9 cellular contexts compared by ENCODE assay signal in the genomic region with DNA sequence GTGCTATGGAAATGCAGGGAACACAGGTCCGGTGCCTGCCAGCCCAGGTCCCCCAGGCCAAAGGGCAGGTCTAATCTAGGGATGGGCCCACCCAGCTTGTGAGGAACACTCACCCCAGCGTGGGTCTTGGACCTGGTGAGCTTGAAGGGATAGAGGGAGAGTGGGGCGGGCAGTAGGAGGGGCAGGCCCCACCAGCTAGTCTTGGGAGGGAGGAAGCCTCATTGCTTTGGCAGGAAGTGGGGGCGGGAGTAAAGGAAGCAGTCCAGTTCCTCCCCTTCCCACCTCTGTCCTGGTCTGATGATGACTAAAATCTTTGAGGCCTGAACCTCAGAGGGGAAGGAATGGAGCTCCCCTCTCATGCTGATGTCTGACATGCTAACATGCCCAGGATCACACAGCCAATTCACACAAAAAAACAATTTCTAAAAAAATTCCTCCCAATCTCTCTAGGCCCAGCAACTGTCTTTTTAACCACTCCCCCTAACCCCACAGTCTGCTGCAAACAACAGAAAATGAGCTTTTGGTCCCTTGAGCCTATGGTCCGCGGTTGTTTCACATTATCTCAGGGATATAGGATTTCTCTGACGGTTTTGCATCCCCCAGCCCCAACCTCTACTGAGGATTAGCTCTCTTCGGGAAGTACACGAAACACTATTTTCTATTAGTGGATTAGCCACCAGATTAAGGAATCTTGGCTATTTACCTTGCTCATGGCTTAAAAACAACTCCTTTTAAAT. TPM values are rescaled to one million over a fixed set of nuclear protein-coding genes. Genes with fewer than 3 reads are reported as not detected.
DNase-seq lines count a peak whose midpoint lies in the region; TF ChIP-seq lines count a peak whose summit lies in the region.
"Had no signal": no experiment of that assay in that cellular context is flagged by ENCODE, and none has a peak within 500 bp of the region (broad histone marks: within the 10 kb centered on the region; RNA-seq: fewer than 3 reads in every experiment).

No MANE protein-coding gene starts in this region.

- 85 to 86% methylated on average over 9 of the region's 9 CpGs for WGBS in thyroid gland, 2 donors
- WGBS in SK-N-SH (ENCODE audit: low lambda C conversion rate) = 95% methylated on average over 9 of the region's 9 CpGs

- CTCF ChIA-PET in SK-N-SH (lab: Yijun Ruan, JAX) = interaction anchor here (0.9 to 3.1 kb wide), 5 partner anchors 31 to 85 kb away, joined by 3 to 21 read pairs (median 4); no protein-coding TSS in a partner anchor

- no peaks in the 10 kb centered on the region for H4K20me1 ChIP-seq in SK-N-SH (ENCODE audit: insufficient read depth)

- intact Hi-C loops in thyroid gland (cut with DNase I) = no loop called here

- peak overlapping the region; percentile 8 for H3K27ac Mint-ChIP-seq in activated T-cell treated with anti-CD3 and anti-CD28 coated beads, Interleukin-2, amount 50 U/mL, for 24 hours
- H3K27ac Mint-ChIP-seq in glutamatergic neuron (ENCODE audit: unreplicated experiment) = peak overlapping the region; percentile 65
- H3K27ac Mint-ChIP-seq: activated naive CD4-positive, alpha-beta T cell treated with anti-CD3 and anti-CD28 coated beads, Interleukin-2, amount 50 U/mL, for 24 hours had no signal

- no peak overlapping the region for H3K4me3 ChIP-seq in thyroid gland (replicated peaks in 1 of 3)
- no peak overlapping the region for H3K4me3 ChIP-seq in SK-N-SH (ENCODE audit: low read depth in 2 of 2, low read length in 1 of 2)

- no peaks in the 10 kb centered on the region for H3K36me3 ChIP-seq in thyroid gland
- no peaks in the 10 kb centered on the region for H3K36me3 ChIP-seq in SK-N-SH (replicated peaks in 1 of 2; ENCODE audit: control insufficient read depth in 1 of 2, insufficient read depth in 2 of 2, low read length in 1 of 2)

- no peak for TF ChIP-seq RAD21 in SK-N-SH (IDR thresholded peaks at IDR 0.05; ENCODE audit: low read length)

- no peak for TF ChIP-seq CTCF in glutamatergic neuron (IDR thresholded peaks at IDR 0.05; ENCODE audit: partially characterized antibody, unreplicated experiment)
- no peak for TF ChIP-seq CTCF in thyroid gland (IDR thresholded peaks at IDR 0.05)
- no peak for TF ChIP-seq CTCF in SK-N-SH (IDR thresholded peaks at IDR 0.05)

- no peak for TF ChIP-seq EP300 in SK-N-SH (IDR thresholded peaks at IDR 0.05; ENCODE audit: borderline replicate concordance in 1 of 2, low read depth in 1 of 2, low read length in 1 of 2)

- peaks cover 12% of the 10 kb centered on the region for H3F3A ChIP-seq in SK-N-SH (replicated peaks; ENCODE audit: insufficient read depth)

- H3K27me3 ChIP-seq in thyroid gland = no peaks in the 10 kb centered on the region
- no peaks in the 10 kb centered on the region for H3K27me3 ChIP-seq in SK-N-SH (ENCODE audit: insufficient read depth)

- H3K27me3 Mint-ChIP-seq in activated T-cell treated with anti-CD3 and anti-CD28 coated beads, Interleukin-2, amount 50 U/mL, for 24 hours = no peaks in the 10 kb centered on the region
- H3K27me3 Mint-ChIP-seq in glutamatergic neuron (ENCODE audit: unreplicated experiment) = peaks cover 2% of the 10 kb centered on the region
- H3K27me3 Mint-ChIP-seq: activated naive CD4-positive, alpha-beta T cell treated with anti-CD3 and anti-CD28 coated beads, Interleukin-2, amount 50 U/mL, for 24 hours had no signal

- DNase-seq in activated T-cell treated with anti-CD3 and anti-CD28 coated beads, Interleukin-2, amount 50 U/mL, for 24 hours = no peak
- no peak for DNase-seq in activated T-cell treated with anti-CD3 and anti-CD28 coated beads, Interleukin-2, amount 50 U/mL, for 1 hour
- DNase-seq in SKM-1 treated with dmso at 0.1 percent for 144 hours (lab: John Stamatoyannopoulos, UW; ENCODE audit: unreplicated experiment) = peak; percentile 63
- DNase-seq in glutamatergic neuron = no peak
- DNase-seq in thyroid gland = no peak
- DNase-seq in COLO668 (lab: John Stamatoyannopoulos, UW; ENCODE audit: unreplicated experiment) = no peak
- DNase-seq in stimulated activated CD4-positive, alpha-beta T cell treated with anti-CD3 and anti-CD28 coated beads, Interleukin-15, amount 100 ng/mL, for 24 hours = no peak
- no peak for DNase-seq in SK-N-SH

- H3K36me3 Mint-ChIP-seq in activated T-cell treated with anti-CD3 and anti-CD28 coated beads, Interleukin-2, amount 50 U/mL, for 24 hours (ENCODE audit: low read depth) = no peaks in the 10 kb centered on the region
- no peaks in the 10 kb centered on the region for H3K36me3 Mint-ChIP-seq in glutamatergic neuron (ENCODE audit: unreplicated experiment)
- H3K36me3 Mint-ChIP-seq: activated naive CD4-positive, alpha-beta T cell treated with anti-CD3 and anti-CD28 coated beads, Interleukin-2, amount 50 U/mL, for 24 hours had no signal

- peak overlapping the region in 2 of 3 donors; percentile 7 to 11 for H3K27ac ChIP-seq in thyroid gland
- no peak overlapping the region; a peak in 1 of 4 replicates for H3K27ac ChIP-seq in SK-N-SH (ENCODE audit: low read depth in 2 of 2, low read length in 1 of 2)

- no peaks in the 10 kb centered on the region for H3K9me3 ChIP-seq in thyroid gland
- H3K9me3 ChIP-seq in SK-N-SH = no peaks in the 10 kb centered on the region

- H3K4me1 ChIP-seq in thyroid gland (peaks cover 23 to 54% of the 10 kb centered on the region in 2 donors), SK-N-SH (ENCODE audit: control insufficient read depth in 1 of 2, insufficient read depth in 2 of 2, low read depth in 1 of 2, low read length in 1 of 2) (peaks cover 20 to 44% of the 10 kb centered on the region in 2 experiments)

- H2AFZ ChIP-seq in SK-N-SH (ENCODE audit: low read depth) = no peak overlapping the region

- no peak overlapping the region for H3K4me3 Mint-ChIP-seq in activated T-cell treated with anti-CD3 and anti-CD28 coated beads, Interleukin-2, amount 50 U/mL, for 24 hours
- H3K4me3 Mint-ChIP-seq in glutamatergic neuron (ENCODE audit: unreplicated experiment) = peak overlapping the region; percentile 6
- H3K4me3 Mint-ChIP-seq: activated naive CD4-positive, alpha-beta T cell treated with anti-CD3 and anti-CD28 coated beads, Interleukin-2, amount 50 U/mL, for 24 hours had no signal

- no peaks in the 10 kb centered on the region for H3K9me2 ChIP-seq in SK-N-SH

- H3K79me2 ChIP-seq in SK-N-SH (ENCODE audit: insufficient read depth) = no peaks in the 10 kb centered on the region; the same call in 1 of the 2 replicates

- TF ChIP-seq POLR2A in thyroid gland (IDR thresholded peaks at IDR 0.05) = no peak

- H3K9ac ChIP-seq in SK-N-SH = no peak overlapping the region

- POLR2A ChIA-PET in SK-N-SH (lab: Yijun Ruan, JAX) = interaction anchor here (0.6 kb wide), 1 partner anchor 33 kb away, joined by 3 read pairs; no protein-coding TSS in a partner anchor

- H3K4me1 Mint-ChIP-seq in activated T-cell treated with anti-CD3 and anti-CD28 coated beads, Interleukin-2, amount 50 U/mL, for 24 hours (ENCODE audit: low read depth) = peaks cover 25% of the 10 kb centered on the region
- peaks cover 31% of the 10 kb centered on the region for H3K4me1 Mint-ChIP-seq in glutamatergic neuron (ENCODE audit: low read depth, unreplicated experiment)

- H3K4me2 ChIP-seq in SK-N-SH = no peak overlapping the region

- no peaks in the 10 kb centered on the region for H3K9me3 Mint-ChIP-seq in activated T-cell treated with anti-CD3 and anti-CD28 coated beads, Interleukin-2, amount 50 U/mL, for 24 hours
- peaks cover 11% of the 10 kb centered on the region for H3K9me3 Mint-ChIP-seq in glutamatergic neuron (ENCODE audit: unreplicated experiment)
- H3K9me3 Mint-ChIP-seq: activated naive CD4-positive, alpha-beta T cell treated with anti-CD3 and anti-CD28 coated beads, Interleukin-2, amount 50 U/mL, for 24 hours had no signal

TF ChIP-seq in SK-N-SH, 30 proteins besides CTCF, POLR2A, EP300 and RAD21:
- TF ChIP-seq RXRA (IDR thresholded peaks at IDR 0.05; ENCODE audit: borderline replicate concordance, low read depth) (no peak), TCF12 (IDR thresholded peaks at IDR 0.05) (no peak)
- TF ChIP-seq, protein P1, sequence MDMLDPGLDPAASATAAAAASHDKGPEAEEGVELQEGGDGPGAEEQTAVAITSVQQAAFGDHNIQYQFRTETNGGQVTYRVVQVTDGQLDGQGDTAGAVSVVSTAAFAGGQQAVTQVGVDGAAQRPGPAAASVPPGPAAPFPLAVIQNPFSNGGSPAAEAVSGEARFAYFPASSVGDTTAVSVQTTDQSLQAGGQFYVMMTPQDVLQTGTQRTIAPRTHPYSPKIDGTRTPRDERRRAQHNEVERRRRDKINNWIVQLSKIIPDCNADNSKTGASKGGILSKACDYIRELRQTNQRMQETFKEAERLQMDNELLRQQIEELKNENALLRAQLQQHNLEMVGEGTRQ (IDR thresholded peaks at IDR 0.05; ENCODE audit: borderline replicate concordance, low read depth, low read length) = no peak
TF ChIP-seq in SK-N-SH: peak in this region for 0.

RNA-seq across cellular contexts. Expression of a gene that starts 30.7 kb away (rescaled TPM):
- total RNA-seq in glutamatergic neuron (ENCODE audit: unreplicated experiment) = 9.5 TPM
- 10 to 100 TPM in 3 of 4 donors, 1 to 10 TPM in 1; 6.9 to 10.6 (median 10.4) TPM for total RNA-seq in thyroid gland
- polyA plus RNA-seq in SK-N-SH (2012; rRNA removed) = 24.3 and 25.8 TPM in 2 replicates
- 13.1 and 20.1 TPM in 2 replicates for polyA plus RNA-seq in SK-N-SH (2012; cell fraction: cytosol; rRNA removed)
- polyA plus RNA-seq in SK-N-SH (2012; cell fraction: nucleus; rRNA removed) = 14.4 and 15.6 TPM in 2 replicates

Comparison
In these comparisons a context has a peak if more than half of its experiments do, and no peak if none do; other contexts are left out.
1. H3K27ac ChIP-seq: peak in thyroid gland (2 of 3); none in SK-N-SH (0 of 2).